ENCODE assay signal across 1 cellular context in genomic region chr9:130410443-130410842, GRCh38.
TF ChIP-seq lines count a peak whose summit lies in the region.

No MANE protein-coding gene starts in this region.

TF ChIP-seq in H1, 55 proteins besides CTCF, POLR2A, EP300 and RAD21:
- no peak for TF ChIP-seq NANOG (IDR thresholded peaks at IDR 0.05; ENCODE audit: insufficient read depth, low read depth, low read length, poor library complexity, severe bottlenecking)
- no peak for TF ChIP-seq USF2 (IDR thresholded peaks at IDR 0.05; ENCODE audit: low read length)
- TF ChIP-seq SP4 (IDR thresholded peaks at IDR 0.05; ENCODE audit: low read length) = no peak
- TF ChIP-seq SIRT6 (IDR thresholded peaks at IDR 0.05; ENCODE audit: low read length) = no peak
- TF ChIP-seq SAP30 (IDR thresholded peaks at IDR 0.05; ENCODE audit: insufficient read depth, insufficient replicate concordance, low read length) = no peak
- TF ChIP-seq CEBPB (IDR thresholded peaks at IDR 0.05; ENCODE audit: low read depth, low read length) = no peak
- no peak for TF ChIP-seq TCF12 (IDR thresholded peaks at IDR 0.05; ENCODE audit: low read depth, low read length)
- no peak for TF ChIP-seq POLR2AphosphoS5 (IDR thresholded peaks at IDR 0.05; ENCODE audit: low read depth, low read length)
- no peak for TF ChIP-seq ATF3 (IDR thresholded peaks at IDR 0.05; ENCODE audit: insufficient read depth, low read depth, low read length)
- no peak for TF ChIP-seq HDAC2 (IDR thresholded peaks at IDR 0.05; ENCODE audit: borderline replicate concordance in 1 of 2, low read depth in 2 of 2, low read length in 2 of 2)
- no peak for TF ChIP-seq BRCA1 (IDR thresholded peaks at IDR 0.05; ENCODE audit: low read depth, low read length)
- TF ChIP-seq CREB1 (IDR thresholded peaks at IDR 0.05) = no peak
- no peak for TF ChIP-seq E2F6 (IDR thresholded peaks at IDR 0.05)
- TF ChIP-seq RBBP5 (IDR thresholded peaks at IDR 0.05; ENCODE audit: borderline replicate concordance, low read depth, low read length) = no peak
- no peak for TF ChIP-seq RXRA (IDR thresholded peaks at IDR 0.05; ENCODE audit: insufficient read depth, low read depth, low read length)
- no peak for TF ChIP-seq CBX5 (IDR thresholded peaks at IDR 0.05; ENCODE audit: low read depth, low read length)
- no peak for TF ChIP-seq NRF1 (IDR thresholded peaks at IDR 0.05; ENCODE audit: low read depth, low read length)
- TF ChIP-seq SIX5 (IDR thresholded peaks at IDR 0.05; ENCODE audit: low read depth, low read length) = no peak
- no peak for TF ChIP-seq GTF2F1 (IDR thresholded peaks at IDR 0.05; ENCODE audit: borderline replicate concordance, low read depth, low read length)
